Comparison of ENCODE assay signal across 1 cellular context in genomic region chr9:129608561-129609481, GRCh38.
TF ChIP-seq lines count a peak whose summit lies in the region.

No MANE protein-coding gene starts in this region.

TF ChIP-seq in K562, 482 proteins besides CTCF, POLR2A, EP300 and RAD21:
- no peak for TF ChIP-seq SAFB2 (IDR thresholded peaks at IDR 0.05; ENCODE audit: borderline replicate concordance, low read depth, low read length, severe bottlenecking)
- TF ChIP-seq ETV5 (CRISPR knock-in tag; IDR thresholded peaks at IDR 0.05; ENCODE audit: low read depth) = no peak
- no peak for TF ChIP-seq NCOR1 (IDR thresholded peaks at IDR 0.05)
- TF ChIP-seq ZFP36 (IDR thresholded peaks at IDR 0.05; ENCODE audit: low read depth, low read length, partially characterized antibody) = peak; percentile 43
- no peak for TF ChIP-seq ELF1 (tag; IDR thresholded peaks at IDR 0.05)
- peak; percentile 28; the same call in 1 of the 2 replicates for TF ChIP-seq BCOR (IDR thresholded peaks at IDR 0.05)
- TF ChIP-seq GATAD2A (IDR thresholded peaks at IDR 0.05) = 0 out of 2 replicates have a peak, but pooled peaks have one; percentile 3
- TF ChIP-seq ZBTB33 (CRISPR knock-in tag; IDR thresholded peaks at IDR 0.05) = peak; percentile 59; the same call in 1 of the 2 replicates
- no peak for TF ChIP-seq LARP7 (IDR thresholded peaks at IDR 0.05)
- no peak for TF ChIP-seq E2F8 (IDR thresholded peaks at IDR 0.05; ENCODE audit: low read depth, partially characterized antibody)
- no peak for TF ChIP-seq ZNF324 (CRISPR knock-in tag; IDR thresholded peaks at IDR 0.05)
- no peak for TF ChIP-seq PML (IDR thresholded peaks at IDR 0.05; ENCODE audit: low read length)
- TF ChIP-seq ZNF764 (CRISPR knock-in tag; IDR thresholded peaks at IDR 0.05; ENCODE audit: low read depth) = no peak
- TF ChIP-seq NBN (IDR thresholded peaks at IDR 0.05; ENCODE audit: low read depth) = no peak
- TF ChIP-seq ZBTB26 (CRISPR knock-in tag; IDR thresholded peaks at IDR 0.05) = no peak
- no peak for TF ChIP-seq ZC3H8 (IDR thresholded peaks at IDR 0.05)
- TF ChIP-seq HNRNPK (IDR thresholded peaks at IDR 0.05; ENCODE audit: low read depth, low read length, poor library complexity, severe bottlenecking) = no peak
- no peak for TF ChIP-seq AFF1 (IDR thresholded peaks at IDR 0.05; ENCODE audit: low read depth in 1 of 2, partially characterized antibody in 2 of 2)
- TF ChIP-seq NFE2 (IDR thresholded peaks at IDR 0.05; ENCODE audit: low read depth) = no peak
- no peak for TF ChIP-seq DLX4 (CRISPR knock-in tag; IDR thresholded peaks at IDR 0.05)
- no peak for TF ChIP-seq ZNF644 (tag; IDR thresholded peaks at IDR 0.05; ENCODE audit: low read depth)
- TF ChIP-seq ZNF740 (CRISPR knock-in tag; IDR thresholded peaks at IDR 0.05) = 0 out of 2 replicates have a peak, but pooled peaks have one; percentile 40
- TF ChIP-seq ZNF740 (tag; IDR thresholded peaks at IDR 0.05) = no peak
- no peak for TF ChIP-seq ZKSCAN3 (CRISPR knock-in tag; IDR thresholded peaks at IDR 0.05)
